In the genomic region with DNA sequence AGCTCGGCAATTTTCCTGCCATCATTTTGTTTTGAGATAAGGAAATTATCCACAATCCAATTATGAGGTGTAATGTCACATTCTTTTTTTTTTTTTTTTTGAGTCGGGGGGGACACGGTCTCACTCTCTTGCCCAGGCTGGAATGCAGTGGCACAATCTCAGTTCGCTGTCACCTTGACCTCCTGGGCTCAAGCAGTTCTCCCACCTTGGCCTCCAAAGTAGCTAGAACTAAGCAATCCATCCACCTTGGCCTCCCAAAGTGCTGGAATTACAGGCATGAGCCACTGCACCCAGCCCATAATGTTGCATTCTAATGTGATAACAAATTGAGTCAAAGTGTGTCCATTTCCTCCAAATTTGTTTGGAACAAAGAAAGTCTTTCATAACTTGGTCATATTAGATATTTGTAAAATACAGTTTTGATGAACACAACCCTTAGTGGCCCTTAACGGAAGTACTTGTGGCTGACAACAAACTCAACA, we compare ENCODE assay signal across 15 cellular contexts.
DNase-seq lines count a peak whose midpoint lies in the region; ATAC-seq, FAIRE-seq and TF ChIP-seq lines count a peak whose summit lies in the region.
"Had no signal": no experiment of that assay in that cellular context is flagged by ENCODE, and none has a peak within 500 bp of the region (broad histone marks: within the 10 kb centered on the region; RNA-seq: fewer than 3 reads in every experiment).

No MANE protein-coding gene starts in this region.

- H3K79me2 ChIP-seq in astrocyte (ENCODE audit: insufficient read depth, low read length): no peaks in the 10 kb centered on the region

- H3K4me1 Mint-ChIP-seq in astrocyte (ENCODE audit: low read depth, unreplicated experiment): peaks cover 50% of the 10 kb centered on the region
- H3K4me1 Mint-ChIP-seq: activated naive CD4-positive, alpha-beta T cell treated with anti-CD3 and anti-CD28 coated beads, Interleukin-2, amount 10 ng/mL, durations not matched to agents 7 days and 5 days had no signal

- no peaks in the 10 kb centered on the region for H3K9me3 Mint-ChIP-seq in astrocyte (ENCODE audit: unreplicated experiment)
- H3K9me3 Mint-ChIP-seq: mesothelial cell of epicardium had no signal

- H3K9me3 ChIP-seq in astrocyte (ENCODE audit: insufficient read depth, low read depth, low read length) (no peaks in the 10 kb centered on the region), cardiac muscle cell (ENCODE audit: low read depth) (no peaks in the 10 kb centered on the region), mucosa of rectum (ENCODE audit: control insufficient read depth in 2 of 2, low read length in 2 of 2) (no peaks in the 10 kb centered on the region), upper lobe of right lung (no peaks in the 10 kb centered on the region)

- no peak for ATAC-seq in upper lobe of right lung
- ATAC-seq: effector memory CD8-positive, alpha-beta T cell; stimulated activated naive CD8-positive, alpha-beta T cell treated with anti-CD3 and anti-CD28 coated beads, Interleukin-15, Interleukin-2, amounts not matched to agents 100 U/mL and 50 U/mL, for 24 hours had no signal

- peak overlapping the region; percentile 28 for H2AFZ ChIP-seq in astrocyte (ENCODE audit: low read depth, low read length)

- intact Hi-C loops in upper lobe of right lung (cut with DNase I): no loop called here

- H3K36me3 Mint-ChIP-seq in astrocyte (ENCODE audit: low read depth, unreplicated experiment): no peaks in the 10 kb centered on the region
- H3K36me3 Mint-ChIP-seq: activated naive CD4-positive, alpha-beta T cell treated with anti-CD3 and anti-CD28 coated beads, Interleukin-2, amount 10 ng/mL, durations not matched to agents 7 days and 5 days; mesothelial cell of epicardium had no signal

- no peaks in the 10 kb centered on the region for H4K20me1 ChIP-seq in astrocyte (ENCODE audit: insufficient read depth, low read length)

- H3K36me3 ChIP-seq in astrocyte (ENCODE audit: insufficient read depth, low read length): no peaks in the 10 kb centered on the region
- H3K36me3 ChIP-seq in cardiac muscle cell: no peaks in the 10 kb centered on the region
- no peaks in the 10 kb centered on the region for H3K36me3 ChIP-seq in mucosa of rectum (ENCODE audit: control insufficient read depth in 2 of 2, insufficient read depth in 2 of 2, low read length in 2 of 2)
- no peaks in the 10 kb centered on the region for H3K36me3 ChIP-seq in upper lobe of right lung

- peaks cover 30% of the 10 kb centered on the region for H3K27me3 Mint-ChIP-seq in astrocyte (ENCODE audit: low read depth, unreplicated experiment)

- H3K27me3 ChIP-seq in astrocyte (ENCODE audit: insufficient read depth, low read length) (peaks cover 17% of the 10 kb centered on the region), cardiac muscle cell (no peaks in the 10 kb centered on the region), mucosa of rectum (ENCODE audit: control insufficient read depth in 2 of 2, insufficient read depth in 2 of 2, low read length in 2 of 2) (peaks cover 0 to 3% of the 10 kb centered on the region in 2 donors), upper lobe of right lung (peaks cover 18% of the 10 kb centered on the region)

- peak overlapping the region; percentile 36 for H3K9ac ChIP-seq in astrocyte (ENCODE audit: low read length)
- no peak overlapping the region for H3K9ac ChIP-seq in mucosa of rectum (ENCODE audit: low read depth in 1 of 2, low read length in 2 of 2)

- TF ChIP-seq CTCF in astrocyte (IDR thresholded peaks at IDR 0.05; ENCODE audit: insufficient read depth, low read depth, low read length) (no peak), cardiac muscle cell (IDR thresholded peaks at IDR 0.05; ENCODE audit: low read depth, low read length) (no peak), upper lobe of right lung (IDR thresholded peaks at IDR 0.05) (no peak)

- H3K4me3 Mint-ChIP-seq in astrocyte (ENCODE audit: unreplicated experiment): no peak overlapping the region
- H3K4me3 Mint-ChIP-seq: activated naive CD4-positive, alpha-beta T cell treated with anti-CD3 and anti-CD28 coated beads, Interleukin-2, amount 10 ng/mL, durations not matched to agents 7 days and 5 days; effector memory CD8-positive, alpha-beta T cell; mesothelial cell of epicardium had no signal

- FAIRE-seq in astrocyte (lab: Jason Lieb, UNC): no peak

- peak overlapping the region; percentile 73 for H3K4me2 ChIP-seq in astrocyte (ENCODE audit: low read length)

- H3K27ac ChIP-seq in astrocyte (ENCODE audit: low read depth, low read length): peak overlapping the region; percentile 73
- H3K27ac ChIP-seq in cardiac muscle cell: peak overlapping the region; percentile 0
- H3K27ac ChIP-seq in mucosa of rectum (ENCODE audit: low read depth in 2 of 2, low read length in 2 of 2): peak overlapping the region; percentile 38 to 62
- H3K27ac ChIP-seq in upper lobe of right lung: peak overlapping the region; percentile 27

- H3K4me3 ChIP-seq in astrocyte (ENCODE audit: insufficient read depth, low read depth, low read length) (no peak overlapping the region), cardiac muscle cell (no peak overlapping the region), mucosa of rectum (ENCODE audit: low read length in 2 of 2) (no peak overlapping the region), upper lobe of right lung (no peak overlapping the region)

- peak overlapping the region; percentile 68 for H3K27ac Mint-ChIP-seq in astrocyte (ENCODE audit: unreplicated experiment)
- H3K27ac Mint-ChIP-seq: activated naive CD4-positive, alpha-beta T cell treated with anti-CD3 and anti-CD28 coated beads, Interleukin-2, amount 10 ng/mL, durations not matched to agents 7 days and 5 days; effector memory CD8-positive, alpha-beta T cell; mesothelial cell of epicardium had no signal

- DNase-seq in astrocyte (ENCODE audit: low read depth) (no peak), cardiac muscle cell (ENCODE audit: low read depth in 1 of 2, low spot score in 1 of 2) (no peak), upper lobe of right lung (no peak), AG20443 (ENCODE audit: low spot score) (no peak)
- no peak for DNase-seq in stimulated activated CD4-positive, alpha-beta T cell treated with anti-CD3 and anti-CD28 coated beads, Interleukin-1b, Interleukin-23, amount 100 ng/mL, for 48 hours
- DNase-seq in activated CD4-positive, alpha-beta T cell treated with anti-CD3 and anti-CD28 coated beads, Interleukin-2, amount 50 U/mL, for 1 hour: no peak
- DNase-seq: activated CD4-positive, alpha-beta T cell treated with anti-CD3 and anti-CD28 coated beads for 1 hour; activated naive CD4-positive, alpha-beta T cell treated with anti-CD3 and anti-CD28 coated beads, Interleukin-2, amount 10 ng/mL, durations not matched to agents 7 days and 5 days; DND-41; effector memory CD8-positive, alpha-beta T cell; NCI-H1694 treated with DMSO at 0.1 percent for 48 hours; stimulated activated naive CD8-positive, alpha-beta T cell treated with anti-CD3 and anti-CD28 coated beads, Interleukin-15, Interleukin-2, amounts not matched to agents 100 U/mL and 50 U/mL, for 24 hours; T1000 had no signal

- H3K4me1 ChIP-seq in astrocyte (ENCODE audit: insufficient read depth, low read length) (peaks cover 27% of the 10 kb centered on the region), cardiac muscle cell (ENCODE audit: low read depth) (peaks cover 19% of the 10 kb centered on the region), mucosa of rectum (ENCODE audit: control insufficient read depth in 2 of 2, insufficient read depth in 2 of 2, low read length in 2 of 2) (peaks cover 23 to 39% of the 10 kb centered on the region in 2 donors), upper lobe of right lung (peaks cover 20% of the 10 kb centered on the region)

Comparison
In these comparisons a context has a peak if more than half of its experiments do, and no peak if none do; other contexts are left out.
1. H3K27ac ChIP-seq: peak in every context shown above with its lines; median percentile 73 in astrocyte; 50 in mucosa of rectum; 27 in upper lobe of right lung; 0 in cardiac muscle cell.